In genomic region chr10:72563327-72563932, GRCh38 we compare ENCODE assay signal across 11 cellular contexts.
A peak's percentile ranks its signal among the peaks of the same experiment; 100 is the strongest.
DNase-seq lines count a peak whose midpoint lies in the region; ATAC-seq and TF ChIP-seq lines count a peak whose summit lies in the region.
"Had no signal": no experiment of that assay in that cellular context is flagged by ENCODE, and none has a peak within 500 bp of the region (broad histone marks: within the 10 kb centered on the region; RNA-seq: fewer than 3 reads in every experiment).

No MANE protein-coding gene starts in this region.

- no peaks in the 10 kb centered on the region for H3K4me1 ChIP-seq in SK-N-SH (ENCODE audit: control insufficient read depth in 1 of 2, insufficient read depth in 2 of 2, low read depth in 1 of 2, low read length in 1 of 2)

- H3K9me2 ChIP-seq in SK-N-SH, result no peaks in the 10 kb centered on the region

- H3K9me3 ChIP-seq in SK-N-SH, result no peaks in the 10 kb centered on the region

- TF ChIP-seq EP300 in SK-N-SH (IDR thresholded peaks at IDR 0.05; ENCODE audit: borderline replicate concordance in 1 of 2, low read depth in 1 of 2, low read length in 1 of 2), result no peak

- POLR2A ChIA-PET in SK-N-SH (lab: Yijun Ruan, JAX), result no interaction called here

- H3K36me3 ChIP-seq in SK-N-SH (replicated peaks in 1 of 2; ENCODE audit: control insufficient read depth in 1 of 2, insufficient read depth in 2 of 2, low read length in 1 of 2), result peaks cover 7 to 11% of the 10 kb centered on the region in 2 experiments

- TF ChIP-seq RAD21 in SK-N-SH (IDR thresholded peaks at IDR 0.05; ENCODE audit: low read length), result no peak

- no peak overlapping the region for H3K9ac ChIP-seq in SK-N-SH

- no peak overlapping the region for H2AFZ ChIP-seq in SK-N-SH (ENCODE audit: low read depth)

- H3K4me3 ChIP-seq in SK-N-SH (ENCODE audit: low read depth in 2 of 2, low read length in 1 of 2), result no peak overlapping the region

- 88% methylated on average over 6 of the region's 6 CpGs for WGBS in SK-N-SH (ENCODE audit: low lambda C conversion rate)

- CTCF ChIA-PET in SK-N-SH (lab: Yijun Ruan, JAX), result no interaction called here

- ATAC-seq in HG02763 (IDR thresholded peaks at IDR 0.05; ENCODE audit: unreplicated experiment), result peak; percentile 60

- H3K27ac ChIP-seq in SK-N-SH (ENCODE audit: low read depth in 2 of 2, low read length in 1 of 2), result no peak overlapping the region

- peaks cover 10% of the 10 kb centered on the region for H3F3A ChIP-seq in SK-N-SH (replicated peaks; ENCODE audit: insufficient read depth)

- H3K4me2 ChIP-seq in SK-N-SH, result no peak overlapping the region

- no peaks in the 10 kb centered on the region for H3K79me2 ChIP-seq in SK-N-SH (ENCODE audit: insufficient read depth)

- no peak for TF ChIP-seq CTCF in SK-N-SH (IDR thresholded peaks at IDR 0.05)

- peak; percentile 47 for DNase-seq in activated CD4-positive, alpha-beta T cell treated with anti-CD3 and anti-CD28 coated beads for 48 hours
- no peak for DNase-seq in activated CD4-positive, alpha-beta T cell treated with anti-CD3 and anti-CD28 coated beads for 4 hours
- DNase-seq in SIG-M5 treated with dmso at 0.1 percent for 504 hours (lab: John Stamatoyannopoulos, UW; ENCODE audit: unreplicated experiment) (peak; percentile 87), NCI-H187 treated with DMSO at 0.1 percent for 48 hours (lab: John Stamatoyannopoulos, UW) (no peak), SK-N-SH (no peak)
- peak in 2 of 3 experiments; percentile 8 to 10 for DNase-seq in stimulated activated CD4-positive, alpha-beta T cell treated with anti-CD3 and anti-CD28 coated beads, TNF-alpha, amount 100 ng/mL, for 24 hours (ENCODE audit: low read depth in 3 of 3)
- no peak for DNase-seq in activated effector memory CD4-positive, alpha-beta T cell treated with anti-CD3 and anti-CD28 coated beads, Interleukin-2, amount 50 U/mL, for 16 hours
- DNase-seq: immature natural killer cell, NCI-H1092 treated with DMSO at 0.1 percent for 48 hours, T1000 had no signal

- H3K27me3 ChIP-seq in SK-N-SH (ENCODE audit: insufficient read depth), result no peaks in the 10 kb centered on the region

- H4K20me1 ChIP-seq in SK-N-SH (ENCODE audit: insufficient read depth), result no peaks in the 10 kb centered on the region

TF ChIP-seq in SK-N-SH, 30 proteins besides CTCF, POLR2A, EP300 and RAD21:
- TF ChIP-seq USF2 (IDR thresholded peaks at IDR 0.05; ENCODE audit: borderline replicate concordance, low read depth, low read length), result no peak
- no peak for TF ChIP-seq MXI1 (IDR thresholded peaks at IDR 0.05; ENCODE audit: low read depth, low read length)
- no peak for TF ChIP-seq JUND (IDR thresholded peaks at IDR 0.05)
- TF ChIP-seq, protein P1, sequence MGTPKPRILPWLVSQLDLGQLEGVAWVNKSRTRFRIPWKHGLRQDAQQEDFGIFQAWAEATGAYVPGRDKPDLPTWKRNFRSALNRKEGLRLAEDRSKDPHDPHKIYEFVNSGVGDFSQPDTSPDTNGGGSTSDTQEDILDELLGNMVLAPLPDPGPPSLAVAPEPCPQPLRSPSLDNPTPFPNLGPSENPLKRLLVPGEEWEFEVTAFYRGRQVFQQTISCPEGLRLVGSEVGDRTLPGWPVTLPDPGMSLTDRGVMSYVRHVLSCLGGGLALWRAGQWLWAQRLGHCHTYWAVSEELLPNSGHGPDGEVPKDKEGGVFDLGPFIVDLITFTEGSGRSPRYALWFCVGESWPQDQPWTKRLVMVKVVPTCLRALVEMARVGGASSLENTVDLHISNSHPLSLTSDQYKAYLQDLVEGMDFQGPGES (IDR thresholded peaks at IDR 0.05; ENCODE audit: low read depth, low read length), result no peak

Comparison
In these comparisons a context has a peak if more than half of its experiments do, and no peak if none do; other contexts are left out.
1. DNase-seq: peak in activated CD4-positive, alpha-beta T cell treated with anti-CD3 and anti-CD28 coated beads for 48 hours (single experiment), SIG-M5 treated with dmso at 0.1 percent for 504 hours (single experiment) and stimulated activated CD4-positive, alpha-beta T cell treated with anti-CD3 and anti-CD28 coated beads, TNF-alpha, amount 100 ng/mL, for 24 hours (2 of 3); none in activated CD4-positive, alpha-beta T cell treated with anti-CD3 and anti-CD28 coated beads for 4 hours (0 of 2), NCI-H187 treated with DMSO at 0.1 percent for 48 hours (single experiment), SK-N-SH (single experiment) and activated effector memory CD4-positive, alpha-beta T cell treated with anti-CD3 and anti-CD28 coated beads, Interleukin-2, amount 50 U/mL, for 16 hours (single experiment).